Comparison of ENCODE assay signal across 8 cellular contexts in the genomic region with DNA sequence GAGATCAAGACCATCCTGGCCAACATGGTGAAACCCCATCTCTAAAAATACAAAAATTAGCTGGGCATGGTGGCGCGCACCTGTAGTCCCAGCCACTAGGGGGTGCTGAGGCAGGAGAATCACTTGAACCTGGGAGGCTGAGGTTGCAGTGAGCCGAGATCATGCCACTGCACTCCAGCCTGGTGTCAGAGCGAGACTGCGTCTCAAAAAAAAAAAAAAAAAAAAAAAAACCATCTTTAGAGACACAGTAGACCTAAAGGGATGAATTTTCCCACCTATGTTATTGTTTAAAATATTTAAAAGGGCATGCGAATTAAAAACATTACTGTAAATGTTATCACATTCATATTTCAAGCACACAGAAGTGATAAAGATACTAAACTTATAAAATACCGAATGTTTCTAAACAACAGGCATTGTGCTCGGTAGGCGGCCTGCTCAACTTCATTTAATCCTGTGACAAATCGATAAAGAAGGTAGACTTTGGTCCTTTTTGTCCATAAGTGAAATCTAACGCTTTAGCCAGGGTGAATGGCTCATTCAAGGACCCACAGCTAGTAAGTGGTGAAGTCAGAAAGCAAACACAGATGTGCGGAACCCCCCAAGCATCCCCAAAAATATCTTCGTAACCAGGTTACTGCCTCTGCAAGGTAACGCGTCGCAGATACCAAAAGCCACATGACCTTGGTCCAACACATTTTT. TPM values are rescaled to one million over a fixed set of nuclear protein-coding genes. Genes with fewer than 3 reads are reported as not detected.
DNase-seq lines count a peak whose midpoint lies in the region; ATAC-seq, FAIRE-seq and TF ChIP-seq lines count a peak whose summit lies in the region.

No MANE protein-coding gene starts in this region.

- CTCF ChIA-PET in CD4-positive, alpha-beta T cell (lab: Charles Lee): interaction anchor here (0.7 to 1.3 kb wide), 15 partner anchors 12 to 1519 kb away, joined by 3 to 11 read pairs (median 5); partner anchors contain the start of genes ACAD8, GLB1L3, NCAPD3 and THYN1

- H3K36me3 Mint-ChIP-seq in CD4-positive, alpha-beta T cell (ENCODE audit: low read depth): peaks cover 87% of the 10 kb centered on the region

- intact Hi-C loops in CD4-positive, alpha-beta T cell (cut with DNase I, micrococcal nuclease): loop anchor here (2.0 to 5.0 kb wide), 4 partner anchors 35 to 70 kb away; partner anchors contain the start of gene GLB1L3 (in 2 of the 2)
- intact Hi-C loops in lower leg skin (cut with DNase I; ENCODE audit: low total_unique reads): no loop called here

- H3K9me3 Mint-ChIP-seq in CD4-positive, alpha-beta T cell: no peaks in the 10 kb centered on the region

- peak; percentile 61 for ATAC-seq in CD4-positive, alpha-beta T cell (ENCODE audit: poor library complexity)
- ATAC-seq in GM21723 (IDR thresholded peaks at IDR 0.05; ENCODE audit: unreplicated experiment): no peak

- H3K4me3 ChIP-seq in lower leg skin (ENCODE audit: low read depth, poor library complexity, severe bottlenecking): no peak overlapping the region

- 88% methylated on average over 16 of the region's 16 CpGs for WGBS in lower leg skin, 2 donors

- H3K9me3 ChIP-seq in CD4-positive, alpha-beta T cell (ENCODE audit: control insufficient read depth, low read length): no peaks in the 10 kb centered on the region

- peak; percentile 42 to 67 (median 54) for DNase-seq in CD4-positive, alpha-beta T cell
- peak; percentile 9 to 11 for DNase-seq in Kasumi-1 (lab: John Stamatoyannopoulos, UW)
- peak; percentile 73 for DNase-seq in activated CD8-positive, alpha-beta memory T cell treated with anti-CD3 and anti-CD28 coated beads, Interleukin-2, amount 50 U/mL, for 48 hours
- DNase-seq in fibroblast of peridontal ligament (ENCODE audit: extremely low read depth): peak; percentile 20
- DNase-seq in stimulated activated CD4-positive, alpha-beta T cell treated with anti-CD3 and anti-CD28 coated beads, Interleukin-12 subunit alpha, Interleukin-12 subunit beta, amount 100 ng/mL, for 48 hours (ENCODE audit: low read depth in 2 of 3, low spot score in 1 of 3): peak; percentile 42 to 56 (median 50)
- no peak for DNase-seq in RCC 7860 (ENCODE audit: low spot score)
- no peak for DNase-seq in lower leg skin (ENCODE audit: low spot score in 2 of 2)

- no peaks in the 10 kb centered on the region for H3K4me1 Mint-ChIP-seq in CD4-positive, alpha-beta T cell (ENCODE audit: low read depth)

- H3K4me3 Mint-ChIP-seq in CD4-positive, alpha-beta T cell: no peak overlapping the region

- H3K27ac Mint-ChIP-seq in CD4-positive, alpha-beta T cell: no peak overlapping the region

- no peak for FAIRE-seq in RCC 7860 (lab: Jason Lieb, UNC)

- H3K27ac ChIP-seq in CD4-positive, alpha-beta T cell (ENCODE audit: low read depth, low read length): no peak overlapping the region

- POLR2A ChIA-PET in CD4-positive, alpha-beta T cell (lab: Charles Lee): interaction anchor here (0.7 to 2.2 kb wide), 3 partner anchors 17 to 68 kb away, joined by 3 to 17 read pairs (median 5); partner anchors contain the start of genes GLB1L3, NCAPD3 and VPS26B

- no peak for TF ChIP-seq POLR2A in lower leg skin (IDR thresholded peaks at IDR 0.05)

- no peaks in the 10 kb centered on the region for H3K27me3 Mint-ChIP-seq in CD4-positive, alpha-beta T cell

- peak; percentile 93 for TF ChIP-seq CTCF in CD4-positive, alpha-beta T cell (IDR thresholded peaks at IDR 0.05)
- peak in 1 of 3 donors; percentile 10 for TF ChIP-seq CTCF in lower leg skin (IDR thresholded peaks at IDR 0.05)

- H3K27me3 ChIP-seq in CD4-positive, alpha-beta T cell (ENCODE audit: control insufficient read depth, insufficient read depth, low read length): no peaks in the 10 kb centered on the region

RNA-seq across cellular contexts. Expression of gene NCAPD3, which starts 16.1 kb away (rescaled TPM):
- 10 to 100 TPM; 25.7 to 29.6 TPM for total RNA-seq in CD4-positive, alpha-beta T cell
- total RNA-seq in lower leg skin: 10 to 100 TPM; 10.7 to 24.7 (median 20.3) TPM

RNA-seq across cellular contexts. Expression of gene VPS26B, which starts 16.8 kb away (rescaled TPM):
- 10 to 100 TPM; 41.6 to 42.2 TPM for total RNA-seq in CD4-positive, alpha-beta T cell
- 10 to 100 TPM; 50.6 to 76.5 (median 64.1) TPM for total RNA-seq in lower leg skin

RNA-seq across cellular contexts. Expression of gene THYN1, which starts 45.5 kb away (rescaled TPM):
- total RNA-seq in CD4-positive, alpha-beta T cell: 10 to 100 TPM; 25.7 to 26.0 TPM
- total RNA-seq in lower leg skin: 10 to 100 TPM in 3 of 4 donors, 1 to 10 TPM in 1; 9.1 to 35.7 (median 26.2) TPM

RNA-seq across cellular contexts. Expression of gene ACAD8, which starts 45.7 kb away (rescaled TPM):
- total RNA-seq in CD4-positive, alpha-beta T cell: 10 to 100 TPM; 15.0 to 16.3 TPM
- 10 to 100 TPM; 49.0 to 68.6 (median 58.6) TPM for total RNA-seq in lower leg skin

Comparison
In these comparisons a context has a peak if more than half of its experiments do, and no peak if none do; other contexts are left out.
1. DNase-seq: peak in CD4-positive, alpha-beta T cell (10 of 10), Kasumi-1 (2 of 2), activated CD8-positive, alpha-beta memory T cell treated with anti-CD3 and anti-CD28 coated beads, Interleukin-2, amount 50 U/mL, for 48 hours (single experiment), fibroblast of peridontal ligament (single experiment) and stimulated activated CD4-positive, alpha-beta T cell treated with anti-CD3 and anti-CD28 coated beads, Interleukin-12 subunit alpha, Interleukin-12 subunit beta, amount 100 ng/mL, for 48 hours (3 of 3); none in RCC 7860 (single experiment) and lower leg skin (0 of 2).